ENCODE assay signal across 16 cellular contexts in the genomic region with DNA sequence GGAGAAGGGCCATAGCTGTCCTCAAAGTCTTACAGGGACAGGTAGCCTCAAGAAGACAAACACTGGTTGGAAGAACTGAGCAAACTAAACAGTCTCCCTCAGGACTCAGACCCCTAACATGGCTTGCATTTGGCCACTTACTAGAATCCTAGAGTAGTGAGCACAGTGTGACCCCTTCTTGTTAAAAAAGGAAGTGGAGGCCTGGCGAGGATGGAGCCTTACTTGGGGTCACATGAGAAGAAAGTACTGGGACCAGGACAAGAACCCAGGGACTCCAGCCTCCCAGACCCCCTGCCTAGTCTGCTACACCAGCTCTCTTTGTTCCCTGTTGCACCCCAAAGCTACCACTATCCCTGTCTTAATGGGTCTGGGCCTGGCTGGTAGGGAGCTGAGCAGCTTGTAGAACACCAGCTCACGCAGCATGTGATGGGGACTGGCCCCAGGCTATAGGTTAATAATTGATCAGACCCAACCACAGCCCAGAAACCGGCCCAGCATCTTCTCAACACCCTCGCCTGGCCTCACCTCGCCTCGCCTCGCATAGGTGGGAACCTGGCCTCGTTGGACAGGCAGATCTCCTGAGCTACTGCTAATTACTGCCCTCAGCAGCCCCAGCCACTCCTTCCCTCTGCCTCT. TPM values are rescaled to one million over a fixed set of nuclear protein-coding genes. Genes with fewer than 3 reads are reported as not detected.
A peak's percentile ranks its signal among the peaks of the same experiment; 100 is the strongest.
DNase-seq lines count a peak whose midpoint lies in the region; ATAC-seq, FAIRE-seq and TF ChIP-seq lines count a peak whose summit lies in the region.
"Had no signal": no experiment of that assay in that cellular context is flagged by ENCODE, and none has a peak within 500 bp of the region (broad histone marks: within the 10 kb centered on the region; RNA-seq: fewer than 3 reads in every experiment).

No MANE protein-coding gene starts in this region.

- H3K4me1 ChIP-seq in kidney (ENCODE audit: control insufficient read depth in 1 of 2, insufficient read depth in 1 of 2, low read depth in 1 of 2, low read length in 2 of 2) (peaks cover 2 to 5% of the 10 kb centered on the region in 2 donors), upper lobe of right lung (no peaks in the 10 kb centered on the region), sigmoid colon (no peaks in the 10 kb centered on the region)

- no peaks in the 10 kb centered on the region for H3K36me3 ChIP-seq in kidney (ENCODE audit: control insufficient read depth in 1 of 2, insufficient read depth in 2 of 2, low read length in 2 of 2)
- no peaks in the 10 kb centered on the region for H3K36me3 ChIP-seq in upper lobe of right lung
- H3K36me3 ChIP-seq in sigmoid colon, result no peaks in the 10 kb centered on the region
- H3K36me3 ChIP-seq: MG63 had no signal

- H3K4me1 Mint-ChIP-seq in activated CD8-positive, alpha-beta T cell treated with anti-CD3 and anti-CD28 coated beads, Interleukin-2, amount 10 ng/mL, durations not matched to agents 7 days and 5 days (ENCODE audit: low read depth), result peaks cover 3% of the 10 kb centered on the region
- peaks cover 3% of the 10 kb centered on the region for H3K4me1 Mint-ChIP-seq in MCF 10A (ENCODE audit: insufficient read depth, unreplicated experiment)

- peak; percentile 82 for DNase-seq in kidney
- peak; percentile 67 for DNase-seq in upper lobe of right lung
- DNase-seq in activated CD8-positive, alpha-beta T cell treated with anti-CD3 and anti-CD28 coated beads, Interleukin-2, amount 10 ng/mL, durations not matched to agents 7 days and 5 days, result no peak
- DNase-seq in sigmoid colon, result no peak
- DNase-seq in MCF 10A (ENCODE audit: unreplicated experiment), result no peak
- DNase-seq: activated CD4-positive, alpha-beta T cell treated with anti-CD3 and anti-CD28 coated beads for 48 hours; CD4-positive, alpha-beta T cell; effector CD4-positive, alpha-beta T cell; MG63; naive thymus-derived CD4-positive, alpha-beta T cell; PC-3 had no signal

- intact Hi-C loops in kidney (cut with DNase I), result no loop called here
- intact Hi-C loops in upper lobe of right lung (cut with DNase I), result no loop called here
- intact Hi-C loops in sigmoid colon (cut with DNase I), result no loop called here
- intact Hi-C loops in MCF 10A (cut with micrococcal nuclease), result no loop called here

- H3K27ac ChIP-seq in kidney (ENCODE audit: low read depth in 2 of 2, low read length in 2 of 2), result no peak overlapping the region
- H3K27ac ChIP-seq in upper lobe of right lung, result no peak overlapping the region
- no peak overlapping the region for H3K27ac ChIP-seq in sigmoid colon

- H3K27me3 ChIP-seq in upper lobe of right lung, result no peaks in the 10 kb centered on the region
- H3K27me3 ChIP-seq in sigmoid colon, result no peaks in the 10 kb centered on the region
- H3K27me3 ChIP-seq: MG63 had no signal

- no peaks in the 10 kb centered on the region for H3K9me3 Mint-ChIP-seq in activated CD8-positive, alpha-beta T cell treated with anti-CD3 and anti-CD28 coated beads, Interleukin-2, amount 10 ng/mL, durations not matched to agents 7 days and 5 days (ENCODE audit: insufficient read depth)
- H3K9me3 Mint-ChIP-seq in MCF 10A (ENCODE audit: unreplicated experiment), result no peaks in the 10 kb centered on the region
- H3K9me3 Mint-ChIP-seq: CD4-positive, alpha-beta T cell; naive thymus-derived CD4-positive, alpha-beta T cell; T-helper 1 cell treated with Interleukin-12 subunit alpha and Interleukin-12 subunit beta and Interleukin-4 antibody, amounts not matched to agents 30 μg/mL and 1 μg/mL, for 36 hours had no signal

- 31 to 70% methylated on average over 8 of the region's 8 CpGs for WGBS in sigmoid colon, 2 donors

- H3K4me3 ChIP-seq in kidney (ENCODE audit: low read length in 2 of 2), result no peak overlapping the region
- H3K4me3 ChIP-seq in upper lobe of right lung, result no peak overlapping the region
- no peak overlapping the region for H3K4me3 ChIP-seq in sigmoid colon
- H3K4me3 ChIP-seq: MG63 had no signal

- no TSS peak for BruUV-seq in MCF 10A (replicated peaks; lab: Mats Ljungman, UMichigan)

- peak; percentile 39 for TF ChIP-seq POLR2A in GM19193 (IDR thresholded peaks at IDR 0.05; ENCODE audit: extremely low read depth, insufficient read depth, insufficient read length)
- TF ChIP-seq POLR2A in sigmoid colon (IDR thresholded peaks at IDR 0.05), result no peak

- no peak overlapping the region for H3K27ac Mint-ChIP-seq in activated CD8-positive, alpha-beta T cell treated with anti-CD3 and anti-CD28 coated beads, Interleukin-2, amount 10 ng/mL, durations not matched to agents 7 days and 5 days
- no peak overlapping the region for H3K27ac Mint-ChIP-seq in MCF 10A (ENCODE audit: low read depth, unreplicated experiment)
- H3K27ac Mint-ChIP-seq: CD4-positive, alpha-beta T cell; T-helper 1 cell treated with Interleukin-12 subunit alpha and Interleukin-12 subunit beta and Interleukin-4 antibody, amounts not matched to agents 30 μg/mL and 1 μg/mL, for 36 hours had no signal

- H3K9me3 ChIP-seq in kidney (ENCODE audit: control insufficient read depth in 1 of 2, low read length in 2 of 2) (no peaks in the 10 kb centered on the region), upper lobe of right lung (no peaks in the 10 kb centered on the region), sigmoid colon (no peaks in the 10 kb centered on the region)
- H3K9me3 ChIP-seq: MG63 had no signal

- ATAC-seq in HG03066 (IDR thresholded peaks at IDR 0.05; ENCODE audit: low read depth, unreplicated experiment) (peak; percentile 60), upper lobe of right lung (peak; percentile 60)
- no peak for ATAC-seq in activated CD8-positive, alpha-beta T cell treated with anti-CD3 and anti-CD28 coated beads, Interleukin-2, amount 10 ng/mL, durations not matched to agents 7 days and 5 days
- ATAC-seq: naive thymus-derived CD4-positive, alpha-beta T cell; PC-3 had no signal

- H3K36me3 Mint-ChIP-seq in activated CD8-positive, alpha-beta T cell treated with anti-CD3 and anti-CD28 coated beads, Interleukin-2, amount 10 ng/mL, durations not matched to agents 7 days and 5 days (ENCODE audit: low read depth), result no peaks in the 10 kb centered on the region
- H3K36me3 Mint-ChIP-seq in MCF 10A (ENCODE audit: insufficient read depth, unreplicated experiment), result peaks cover 1% of the 10 kb centered on the region
- H3K36me3 Mint-ChIP-seq: naive thymus-derived CD4-positive, alpha-beta T cell had no signal

- no peak for TF ChIP-seq EP300 in sigmoid colon (IDR thresholded peaks at IDR 0.05)

- no peak overlapping the region for H3K9ac ChIP-seq in kidney (ENCODE audit: low read length in 2 of 2)

- CTCF ChIA-PET in activated CD8-positive, alpha-beta T cell treated with anti-CD3 and anti-CD28 coated beads, Interleukin-2, amount 10 ng/mL, durations not matched to agents 7 days and 5 days (lab: Charles Lee), result interaction anchor here (0.8 to 1.1 kb wide), 3 partner anchors 8 to 15 kb away, joined by 3 read pairs; no protein-coding TSS in a partner anchor
- CTCF ChIA-PET in MCF 10A (lab: Yijun Ruan, JAX), result interaction anchor here (0.5 to 1.7 kb wide), 3 partner anchors 10 to 17 kb away, joined by 3 to 4 read pairs (median 4); no protein-coding TSS in a partner anchor

- TF ChIP-seq CTCF in kidney (IDR thresholded peaks at IDR 0.05; ENCODE audit: borderline replicate concordance, extremely low read depth, insufficient read depth), result no peak
- TF ChIP-seq CTCF in upper lobe of right lung (IDR thresholded peaks at IDR 0.05), result no peak
- no peak for TF ChIP-seq CTCF in sigmoid colon (IDR thresholded peaks at IDR 0.05)
- TF ChIP-seq CTCF in MCF 10A (IDR thresholded peaks at IDR 0.05; ENCODE audit: unreplicated experiment), result no peak

- no peaks in the 10 kb centered on the region for H3K27me3 Mint-ChIP-seq in activated CD8-positive, alpha-beta T cell treated with anti-CD3 and anti-CD28 coated beads, Interleukin-2, amount 10 ng/mL, durations not matched to agents 7 days and 5 days (ENCODE audit: low read depth)
- H3K27me3 Mint-ChIP-seq in MCF 10A (ENCODE audit: insufficient read depth, unreplicated experiment), result no peaks in the 10 kb centered on the region
- H3K27me3 Mint-ChIP-seq: CD4-positive, alpha-beta T cell; naive thymus-derived CD4-positive, alpha-beta T cell had no signal

- POLR2A ChIA-PET in activated CD8-positive, alpha-beta T cell treated with anti-CD3 and anti-CD28 coated beads, Interleukin-2, amount 10 ng/mL, durations not matched to agents 7 days and 5 days (lab: Charles Lee), result no interaction called here
- POLR2A ChIA-PET in MCF 10A (lab: Yijun Ruan, JAX), result no interaction called here

- H3K4me3 Mint-ChIP-seq in activated CD8-positive, alpha-beta T cell treated with anti-CD3 and anti-CD28 coated beads, Interleukin-2, amount 10 ng/mL, durations not matched to agents 7 days and 5 days, result no peak overlapping the region
- no peak overlapping the region for H3K4me3 Mint-ChIP-seq in MCF 10A (ENCODE audit: unreplicated experiment)
- H3K4me3 Mint-ChIP-seq: CD4-positive, alpha-beta T cell; naive thymus-derived CD4-positive, alpha-beta T cell; T-helper 1 cell treated with Interleukin-12 subunit alpha and Interleukin-12 subunit beta and Interleukin-4 antibody, amounts not matched to agents 30 μg/mL and 1 μg/mL, for 36 hours had no signal

- no peak for FAIRE-seq in kidney (lab: Jason Lieb, UNC)
- FAIRE-seq: frontal cortex, keratinocyte had no signal

RNA-seq across cellular contexts. Expression of a gene that starts 17.6 kb away (rescaled TPM):
- 1.4 TPM for total RNA-seq in kidney
- polyA plus RNA-seq in kidney (ENCODE audit: insufficient read depth, low read depth, low replicate concordance), result 7.0 TPM
- 6.2 TPM for total RNA-seq in upper lobe of right lung
- under 1 TPM; 0.37 to 0.76 TPM for total RNA-seq in activated CD8-positive, alpha-beta T cell treated with anti-CD3 and anti-CD28 coated beads, Interleukin-2, amount 10 ng/mL, durations not matched to agents 7 days and 5 days
- 10 to 100 TPM in 1 of 4 donors, 1 to 10 TPM in 1, under 1 TPM in 2; 0.55 to 20.3 (median 0.92) TPM for total RNA-seq in sigmoid colon
- polyA plus RNA-seq in sigmoid colon, result 10 to 100 TPM in 1 of 3 donors, 1 to 10 TPM in 2; 1.2 to 16.5 (median 3.6) TPM
- total RNA-seq in MCF 10A (2022), result 6.4 and 7.3 TPM in 2 replicates

RNA-seq across cellular contexts. Expression of a gene that starts 28.8 kb away (rescaled TPM):
- total RNA-seq in kidney, result 27.9 TPM
- polyA plus RNA-seq in kidney (ENCODE audit: insufficient read depth, low read depth, low replicate concordance), result 7.2 TPM
- total RNA-seq in upper lobe of right lung, result 31.0 TPM
- total RNA-seq in activated CD8-positive, alpha-beta T cell treated with anti-CD3 and anti-CD28 coated beads, Interleukin-2, amount 10 ng/mL, durations not matched to agents 7 days and 5 days, result 10 to 100 TPM; 19.8 to 21.1 TPM
- 10 to 100 TPM; 29.3 to 43.2 (median 35.6) TPM for total RNA-seq in sigmoid colon
- polyA plus RNA-seq in sigmoid colon, result 10 to 100 TPM in 1 of 3 donors, 1 to 10 TPM in 2; 4.9 to 10.8 (median 6.6) TPM
- 12.4 and 16.1 TPM in 2 replicates for total RNA-seq in MCF 10A (2022)

Comparison
In these comparisons a context has a peak if more than half of its experiments do, and no peak if none do; other contexts are left out.
1. DNase-seq: peak in kidney (single experiment) and upper lobe of right lung (single experiment); none in activated CD8-positive, alpha-beta T cell treated with anti-CD3 and anti-CD28 coated beads, Interleukin-2, amount 10 ng/mL, durations not matched to agents 7 days and 5 days (single experiment), sigmoid colon (single experiment) and MCF 10A (single experiment).